1 cellular context compared by ENCODE assay signal in the genomic region with DNA sequence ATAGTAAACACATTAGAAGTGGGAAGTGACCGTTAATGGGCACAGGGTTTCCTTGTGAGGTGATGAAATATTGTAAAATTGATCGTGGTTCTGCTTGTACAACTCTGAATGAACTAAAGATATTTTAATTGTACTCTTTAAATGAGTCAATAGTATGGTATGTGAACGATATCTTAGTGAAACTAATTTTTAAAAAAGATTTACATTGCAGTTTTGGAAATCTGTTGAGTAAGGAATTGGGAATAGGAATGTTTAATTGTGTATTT.
TF ChIP-seq lines count a peak whose summit lies in the region.

No MANE protein-coding gene starts in this region.

TF ChIP-seq in HCT116, 20 proteins besides CTCF, POLR2A, EP300 and RAD21:
- TF ChIP-seq, protein P1, sequence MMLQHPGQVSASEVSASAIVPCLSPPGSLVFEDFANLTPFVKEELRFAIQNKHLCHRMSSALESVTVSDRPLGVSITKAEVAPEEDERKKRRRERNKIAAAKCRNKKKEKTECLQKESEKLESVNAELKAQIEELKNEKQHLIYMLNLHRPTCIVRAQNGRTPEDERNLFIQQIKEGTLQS (IDR thresholded peaks at IDR 0.05), result no peak
- no peak for TF ChIP-seq ZFX (IDR thresholded peaks at IDR 0.05)
- TF ChIP-seq EZH2 (IDR thresholded peaks at IDR 0.05), result no peak
- TF ChIP-seq CEBPB (IDR thresholded peaks at IDR 0.05; ENCODE audit: low read depth), result no peak
- no peak for TF ChIP-seq TCF7L2 (IDR thresholded peaks at IDR 0.05; ENCODE audit: borderline replicate concordance, extremely low read depth, insufficient read depth, insufficient read length)
- TF ChIP-seq YY1 (IDR thresholded peaks at IDR 0.05; ENCODE audit: extremely low read depth, insufficient replicate concordance, low read depth, low read length), result no peak
- no peak for TF ChIP-seq CBX3 (IDR thresholded peaks at IDR 0.05; ENCODE audit: low read depth)
- no peak for TF ChIP-seq SIN3A (IDR thresholded peaks at IDR 0.05; ENCODE audit: low read depth)
- TF ChIP-seq SP1 (IDR thresholded peaks at IDR 0.05; ENCODE audit: low read depth), result no peak
- no peak for TF ChIP-seq EZH2phosphoT487 (IDR thresholded peaks at IDR 0.05; ENCODE audit: borderline replicate concordance)
- TF ChIP-seq FOSL1 (IDR thresholded peaks at IDR 0.05; ENCODE audit: low read depth), result no peak
- TF ChIP-seq POLR2AphosphoS5 (IDR thresholded peaks at IDR 0.05; ENCODE audit: low read depth, low read length), result no peak
- TF ChIP-seq SRF (IDR thresholded peaks at IDR 0.05; ENCODE audit: low read depth), result no peak
- TF ChIP-seq ZNF274 (IDR thresholded peaks at IDR 0.05; ENCODE audit: low read depth, low read length), result no peak
- TF ChIP-seq ZBTB33 (IDR thresholded peaks at IDR 0.05; ENCODE audit: extremely low read depth, insufficient replicate concordance, low read length), result no peak
- TF ChIP-seq EGR1 (IDR thresholded peaks at IDR 0.05; ENCODE audit: low read depth), result no peak
- no peak for TF ChIP-seq JUND (IDR thresholded peaks at IDR 0.05)
